ENCODE assay signal across 1 cellular context in the genomic region with DNA sequence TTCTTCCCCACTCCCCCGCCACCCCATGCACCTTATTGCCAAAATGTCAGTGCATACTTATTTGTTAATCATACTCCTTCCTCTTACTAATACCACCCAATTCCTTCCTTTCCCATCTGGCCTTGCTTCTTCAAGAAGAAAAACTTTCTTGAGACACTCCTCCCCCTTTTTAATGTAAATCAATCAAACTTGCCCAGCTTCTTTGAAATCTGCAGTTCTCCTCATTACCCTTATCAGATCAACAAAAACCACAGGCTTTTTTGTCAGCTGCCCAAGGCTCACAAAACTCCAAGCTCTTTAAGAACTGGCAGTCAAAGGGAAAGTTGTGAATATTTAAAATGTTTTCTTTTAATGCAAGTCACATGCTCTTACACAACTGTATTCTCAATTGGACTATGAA.
TF ChIP-seq lines count a peak whose summit lies in the region.

No MANE protein-coding gene starts in this region.

TF ChIP-seq in IMR-90, 13 proteins besides CTCF, POLR2A, EP300 and RAD21 (continued from another document):
- TF ChIP-seq FOS (IDR thresholded peaks at IDR 0.05; ENCODE audit: low read depth, low read length) (no peak), MXI1 (IDR thresholded peaks at IDR 0.05; ENCODE audit: borderline replicate concordance, low read depth, low read length) (no peak), NFE2L2 (IDR thresholded peaks at IDR 0.05; ENCODE audit: low read depth, low read length) (no peak), SMC3 (IDR thresholded peaks at IDR 0.05; ENCODE audit: low read depth, low read length) (no peak), BHLHE40 (IDR thresholded peaks at IDR 0.05; ENCODE audit: low read depth, low read length) (no peak), MAFK (IDR thresholded peaks at IDR 0.05; ENCODE audit: low read depth, low read length) (no peak), RCOR1 (IDR thresholded peaks at IDR 0.05; ENCODE audit: insufficient replicate concordance, low read length) (no peak), MAZ (IDR thresholded peaks at IDR 0.05; ENCODE audit: borderline replicate concordance, low read depth, low read length) (no peak)
- TF ChIP-seq, protein P1, sequence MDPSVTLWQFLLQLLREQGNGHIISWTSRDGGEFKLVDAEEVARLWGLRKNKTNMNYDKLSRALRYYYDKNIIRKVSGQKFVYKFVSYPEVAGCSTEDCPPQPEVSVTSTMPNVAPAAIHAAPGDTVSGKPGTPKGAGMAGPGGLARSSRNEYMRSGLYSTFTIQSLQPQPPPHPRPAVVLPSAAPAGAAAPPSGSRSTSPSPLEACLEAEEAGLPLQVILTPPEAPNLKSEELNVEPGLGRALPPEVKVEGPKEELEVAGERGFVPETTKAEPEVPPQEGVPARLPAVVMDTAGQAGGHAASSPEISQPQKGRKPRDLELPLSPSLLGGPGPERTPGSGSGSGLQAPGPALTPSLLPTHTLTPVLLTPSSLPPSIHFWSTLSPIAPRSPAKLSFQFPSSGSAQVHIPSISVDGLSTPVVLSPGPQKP (IDR thresholded peaks at IDR 0.05; ENCODE audit: borderline replicate concordance, low read depth, low read length) = no peak
TF ChIP-seq in IMR-90: peak in this region for 0.
